8 cellular contexts compared by ENCODE assay signal in genomic region chr7:92178928-92179373, GRCh38. TPM values are rescaled to one million over a fixed set of nuclear protein-coding genes. Genes with fewer than 3 reads are reported as not detected.
DNase-seq lines count a peak whose midpoint lies in the region; ATAC-seq, FAIRE-seq and TF ChIP-seq lines count a peak whose summit lies in the region.

LRRD1 (minus strand) TSS chr7:92179142; CDS start chr7:92165202, 13,940 bp downstream.

- 2% methylated on average over 18 of the region's 39 CpGs for WGBS in A549 (ENCODE audit: missing lambda C conversion rate)
- WGBS in lung, 2 donors, result 0 to 1% methylated on average over 37 to 39 of the region's 39 CpGs

- H3K27ac ChIP-seq in A549 (peak within 1 kb of the TSS; percentile 57 to 79), lung (ENCODE audit: low read depth in 1 of 2, low read length in 1 of 2) (peak within 1 kb of the TSS; percentile 76 to 85)

- no peaks in the 10 kb centered on the region for H3K4me1 ChIP-seq in A549
- peaks cover 0 to 2% of the 10 kb centered on the region in 2 donors for H3K4me1 ChIP-seq in lung (ENCODE audit: control insufficient read depth in 2 of 2, insufficient read depth in 2 of 2, low read length in 2 of 2)

- no peak for TF ChIP-seq POLR2A in A549 (IDR thresholded peaks at IDR 0.05; ENCODE audit: low read length)

- DNase-seq in A549 (ENCODE audit: low read depth in 1 of 2, low spot score in 1 of 2) (peak; percentile 65 to 90), NCI-H526 treated with DMSO at 0.1 percent for 48 hours (lab: John Stamatoyannopoulos, UW) (peak; percentile 33), lung (ENCODE audit: low spot score) (peak; percentile 91)
- peak; percentile 70 to 82 for DNase-seq in activated CD8-positive, alpha-beta memory T cell treated with anti-CD3 and anti-CD28 coated beads for 1 hour (ENCODE audit: extremely low read depth in 1 of 2, low read depth in 1 of 2)
- DNase-seq in effector CD8-positive, alpha-beta T cell (lab: John Stamatoyannopoulos, UW), result peak; percentile 86
- DNase-seq in stimulated activated CD4-positive, alpha-beta T cell treated with anti-CD3 and anti-CD28 coated beads, TNF-alpha, amount 100 ng/mL, for 24 hours (ENCODE audit: low read depth in 3 of 3), result peak; percentile 76 to 90 (median 80)

- no peak for TF ChIP-seq EP300 in A549 (IDR thresholded peaks at IDR 0.05)

- TF ChIP-seq CTCF in A549 (IDR thresholded peaks at IDR 0.05) (peak; percentile 81), lung (IDR thresholded peaks at IDR 0.05; ENCODE audit: control extremely low read depth, extremely low read depth) (peak; percentile 59)

- H3K9me3 ChIP-seq in A549 (peaks cover 18% of the 10 kb centered on the region; the same call in 1 of the 3 replicates), lung (ENCODE audit: control insufficient read depth in 2 of 2, insufficient read depth in 1 of 2, low read length in 1 of 2) (no peaks in the 10 kb centered on the region)

- no peaks in the 10 kb centered on the region for H3K27me3 ChIP-seq in lung (ENCODE audit: control insufficient read depth, insufficient read depth)

- TF ChIP-seq RAD21 in A549 (conservative IDR thresholded peaks at IDR 0.05 in 1 of 2, IDR thresholded peaks at IDR 0.05 in 1 of 2), result peak; percentile 59 to 64

- no peak for FAIRE-seq in A549 (lab: Jason Lieb, UNC)

- H3K4me2 ChIP-seq in A549, result peak within 1 kb of the TSS; percentile 71

- POLR2A ChIA-PET in A549 (lab: Yijun Ruan, JAX), result no interaction called here

- peak; percentile 99 for ATAC-seq in A549
- ATAC-seq in GM18519 (IDR thresholded peaks at IDR 0.05; ENCODE audit: low FRiP score, unreplicated experiment), result peak; percentile 98
- peak; percentile 100 for ATAC-seq in HG03066 (IDR thresholded peaks at IDR 0.05; ENCODE audit: low read depth, unreplicated experiment)
- ATAC-seq in lung (ENCODE audit: insufficient read depth, low FRiP score), result peak; percentile 99

- CTCF ChIA-PET in A549 (lab: Yijun Ruan, JAX), result interaction anchor here (0.8 to 1.7 kb wide), 18 partner anchors 8 to 299 kb away, joined by 3 to 6 read pairs (median 4); partner anchors contain the start of genes CYP51A1 and GATAD1

- H3K4me3 ChIP-seq in A549, result peak within 1 kb of the TSS; percentile 40
- peak within 1 kb of the TSS; percentile 51 for H3K4me3 ChIP-seq in lung

- H3K36me3 ChIP-seq in lung (ENCODE audit: control insufficient read depth in 2 of 2, insufficient read depth in 2 of 2, low read length in 2 of 2), result no peaks in the 10 kb centered on the region

TF ChIP-seq in A549, 52 proteins besides CTCF, POLR2A, EP300 and RAD21:
- TF ChIP-seq HOXA7 (CRISPR knock-in tag; IDR thresholded peaks at IDR 0.05) (no peak), CBX8 (IDR thresholded peaks at IDR 0.05) (no peak), E2F6 (IDR thresholded peaks at IDR 0.05; ENCODE audit: borderline replicate concordance, low read depth) (peak; percentile 50; the same call in 1 of the 2 replicates), RNF2 (IDR thresholded peaks at IDR 0.05; ENCODE audit: borderline replicate concordance, low read depth) (no peak), SMC3 (IDR thresholded peaks at IDR 0.05) (peak; percentile 62; the same call in 2 of the 3 replicates), MAZ (IDR thresholded peaks at IDR 0.05; ENCODE audit: borderline replicate concordance, low read depth, low read length) (no peak), MAX (IDR thresholded peaks at IDR 0.05) (peak; percentile 68)
TF ChIP-seq in A549: peak in this region for 3.

RNA-seq across cellular contexts. Expression of gene LRRD1, which starts in this region (rescaled TPM):
- polyA plus RNA-seq in A549 (2011; rRNA removed) (not detected in 2 replicates), A549 (2017; fragmentation: RNase III; extraction: RNeasy Plus Mini Kit Qiagen cat#74134 plus additional on column Dnase treatment) (not detected in 3 replicates), lung (under 1 TPM in 1 of 2 donors, not detected in 1; 0.06 TPM)
- not detected in 2 replicates for polyA plus RNA-seq in A549 (2012; cell fraction: cytosol; rRNA removed)
- not detected in 2 replicates for polyA plus RNA-seq in A549 (2012; cell fraction: nucleus; rRNA removed)
- not detected in 2 replicates for polyA minus RNA-seq in A549 (2011; rRNA and poly(A)+ RNA removed)
- under 1 TPM; 0.06 to 0.63 TPM for total RNA-seq in lung

Comparison
In these comparisons a context has a peak if more than half of its experiments do, and no peak if none do; other contexts are left out.
1. Peak in every context shown above with its lines: DNase-seq, ATAC-seq, H3K4me3 ChIP-seq and H3K27ac ChIP-seq.
2. Peak in DNase-seq, ATAC-seq, H3K4me3 ChIP-seq, H3K27ac ChIP-seq and H3K4me2 ChIP-seq in A549; RNA of the gene not detected or under 1 TPM.
3. Peak in DNase-seq, ATAC-seq, H3K4me3 ChIP-seq and H3K27ac ChIP-seq in lung; RNA of the gene not detected or under 1 TPM.
4. DNase-seq: peak in every context shown above with its lines; median percentile 91 in lung; 86 in effector CD8-positive, alpha-beta T cell; 80 in stimulated activated CD4-positive, alpha-beta T cell treated with anti-CD3 and anti-CD28 coated beads, TNF-alpha, amount 100 ng/mL, for 24 hours; 78 in A549; 76 in activated CD8-positive, alpha-beta memory T cell treated with anti-CD3 and anti-CD28 coated beads for 1 hour; 33 in NCI-H526 treated with DMSO at 0.1 percent for 48 hours.